14 cellular contexts compared by ENCODE assay signal in the genomic region with DNA sequence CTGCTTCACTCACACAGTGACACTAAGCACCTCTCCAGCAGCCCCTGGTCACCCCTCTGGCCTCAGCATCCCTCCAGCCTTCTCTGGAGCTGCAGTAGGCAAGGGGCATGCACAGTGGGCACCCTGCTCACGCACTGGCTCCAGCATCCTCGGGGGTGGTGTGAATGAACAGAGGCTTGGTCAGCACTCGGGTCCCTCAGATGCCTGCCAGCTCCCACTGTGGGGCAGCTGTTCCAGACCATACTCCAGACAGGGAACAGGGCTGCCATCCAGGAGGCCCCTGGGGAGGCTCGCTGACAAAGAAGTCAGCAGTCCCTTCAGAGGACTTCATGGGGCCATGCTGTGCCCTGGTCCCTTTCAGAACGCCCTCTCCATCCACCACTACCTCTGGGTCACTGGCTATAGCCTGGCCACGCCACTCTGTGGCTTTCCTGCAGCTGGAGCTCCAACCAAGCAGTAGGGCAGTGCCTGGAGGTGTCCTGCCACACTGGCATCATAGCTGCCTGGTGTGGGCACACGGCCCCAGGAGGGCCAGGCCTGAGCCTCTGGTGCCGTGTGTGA. TPM values are rescaled to one million over a fixed set of nuclear protein-coding genes. Genes with fewer than 3 reads are reported as not detected.
DNase-seq lines count a peak whose midpoint lies in the region; ATAC-seq and TF ChIP-seq lines count a peak whose summit lies in the region.
"Had no signal": no experiment of that assay in that cellular context is flagged by ENCODE, and none has a peak within 500 bp of the region (broad histone marks: within the 10 kb centered on the region; RNA-seq: fewer than 3 reads in every experiment).

No MANE protein-coding gene starts in this region.

- no peak for ATAC-seq in SK-N-SH treated with all-trans-retinoic acid at 6 μM for 48 hours
- ATAC-seq in stimulated activated effector memory CD8-positive, alpha-beta T cell treated with anti-CD3 and anti-CD28 coated beads, Interleukin-12 subunit alpha, Interleukin-12 subunit beta, amount 100 ng/mL, for 72 hours, result peak; percentile 5

- CTCF ChIA-PET in SK-N-SH (lab: Yijun Ruan, JAX), result interaction anchor here (1.2 to 5.1 kb wide), 4 partner anchors 178 to 242 kb away, joined by 4 to 54 read pairs (median 5); no protein-coding TSS in a partner anchor

- no peak overlapping the region for H3K4me3 Mint-ChIP-seq in stimulated activated effector memory CD8-positive, alpha-beta T cell treated with anti-CD3 and anti-CD28 coated beads, Interleukin-12 subunit alpha, Interleukin-12 subunit beta, amount 100 ng/mL, for 72 hours
- H3K4me3 Mint-ChIP-seq: activated naive CD4-positive, alpha-beta T cell treated with anti-CD3 and anti-CD28 coated beads for 36 hours had no signal

- no peak overlapping the region for H3K27ac Mint-ChIP-seq in stimulated activated effector memory CD8-positive, alpha-beta T cell treated with anti-CD3 and anti-CD28 coated beads, Interleukin-12 subunit alpha, Interleukin-12 subunit beta, amount 100 ng/mL, for 72 hours
- H3K27ac Mint-ChIP-seq: activated naive CD4-positive, alpha-beta T cell treated with anti-CD3 and anti-CD28 coated beads for 36 hours had no signal

- TF ChIP-seq CTCF in SK-N-SH (IDR thresholded peaks at IDR 0.05) (no peak), ascending aorta (IDR thresholded peaks at IDR 0.05) (no peak)

- 50% methylated on average over 6 of the region's 8 CpGs for WGBS in SK-N-SH (ENCODE audit: low lambda C conversion rate)

- H3K4me1 ChIP-seq in SK-N-SH (ENCODE audit: control insufficient read depth in 1 of 2, insufficient read depth in 2 of 2, low read depth in 1 of 2, low read length in 1 of 2), result peaks cover 0 to 50% of the 10 kb centered on the region in 2 experiments; a peak in 1 of 4 replicates
- H3K4me1 ChIP-seq in ascending aorta, result no peaks in the 10 kb centered on the region

- TF ChIP-seq EP300 in SK-N-SH (IDR thresholded peaks at IDR 0.05; ENCODE audit: borderline replicate concordance in 1 of 2, low read depth in 1 of 2, low read length in 1 of 2), result no peak

- DNase-seq in SK-N-SH, result peak; percentile 10
- peak; percentile 6 to 47 for DNase-seq in ascending aorta (ENCODE audit: low spot score in 2 of 2)
- DNase-seq in hepatic stellate cell (ENCODE audit: low spot score), result peak; percentile 17
- no peak for DNase-seq in stimulated activated effector memory CD8-positive, alpha-beta T cell treated with anti-CD3 and anti-CD28 coated beads, Interleukin-12 subunit alpha, Interleukin-12 subunit beta, amount 100 ng/mL, for 72 hours (ENCODE audit: low spot score in 2 of 2)
- DNase-seq in GDM1 (lab: John Stamatoyannopoulos, UW), result no peak
- no peak for DNase-seq in NCI-H510A treated with DMSO at 0.1 percent for 48 hours (lab: John Stamatoyannopoulos, UW)
- no peak for DNase-seq in T1000 (lab: John Stamatoyannopoulos, UW)
- DNase-seq: activated naive CD4-positive, alpha-beta T cell treated with anti-CD3 and anti-CD28 coated beads for 36 hours; C1 segment of cervical spinal cord; DMS79 had no signal

- H3K4me2 ChIP-seq in SK-N-SH, result no peak overlapping the region

- no peak overlapping the region for H2AFZ ChIP-seq in SK-N-SH (ENCODE audit: low read depth)

- H3K9me3 Mint-ChIP-seq in stimulated activated effector memory CD8-positive, alpha-beta T cell treated with anti-CD3 and anti-CD28 coated beads, Interleukin-12 subunit alpha, Interleukin-12 subunit beta, amount 100 ng/mL, for 72 hours, result no peaks in the 10 kb centered on the region
- H3K9me3 Mint-ChIP-seq: activated naive CD4-positive, alpha-beta T cell treated with anti-CD3 and anti-CD28 coated beads for 36 hours had no signal

- H3K4me3 ChIP-seq in SK-N-SH (ENCODE audit: low read depth in 2 of 2, low read length in 1 of 2) (no peak overlapping the region), ascending aorta (no peak overlapping the region)
- H3K4me3 ChIP-seq: SK-N-MC had no signal

- H3K27me3 ChIP-seq in SK-N-SH (ENCODE audit: insufficient read depth), result no peaks in the 10 kb centered on the region
- no peaks in the 10 kb centered on the region for H3K27me3 ChIP-seq in ascending aorta

- no peaks in the 10 kb centered on the region for H3K9me3 ChIP-seq in SK-N-SH
- H3K9me3 ChIP-seq in ascending aorta, result no peaks in the 10 kb centered on the region

- no peaks in the 10 kb centered on the region for H4K20me1 ChIP-seq in SK-N-SH (ENCODE audit: insufficient read depth)

- intact Hi-C loops in ascending aorta (cut with DNase I), result no loop called here

- H3K9ac ChIP-seq in SK-N-SH, result no peak overlapping the region

- H3K36me3 ChIP-seq in SK-N-SH (replicated peaks in 1 of 2; ENCODE audit: control insufficient read depth in 1 of 2, insufficient read depth in 2 of 2, low read length in 1 of 2) (no peaks in the 10 kb centered on the region), ascending aorta (peaks cover 0 to 4% of the 10 kb centered on the region in 2 donors)

- H3K9me2 ChIP-seq in SK-N-SH, result no peaks in the 10 kb centered on the region

- H3K27ac ChIP-seq in SK-N-SH (ENCODE audit: low read depth in 2 of 2, low read length in 1 of 2) (no peak overlapping the region), ascending aorta (no peak overlapping the region)
- H3K27ac ChIP-seq: SK-N-MC had no signal

- no peak for TF ChIP-seq RAD21 in SK-N-SH (IDR thresholded peaks at IDR 0.05; ENCODE audit: low read length)

- no peaks in the 10 kb centered on the region for H3K79me2 ChIP-seq in SK-N-SH (ENCODE audit: insufficient read depth)

- POLR2A ChIA-PET in SK-N-SH (lab: Yijun Ruan, JAX), result no interaction called here

- no peaks in the 10 kb centered on the region for H3F3A ChIP-seq in SK-N-SH (replicated peaks; ENCODE audit: insufficient read depth)

- H3K36me3 Mint-ChIP-seq in stimulated activated effector memory CD8-positive, alpha-beta T cell treated with anti-CD3 and anti-CD28 coated beads, Interleukin-12 subunit alpha, Interleukin-12 subunit beta, amount 100 ng/mL, for 72 hours, result no peaks in the 10 kb centered on the region

- H3K4me1 Mint-ChIP-seq in stimulated activated effector memory CD8-positive, alpha-beta T cell treated with anti-CD3 and anti-CD28 coated beads, Interleukin-12 subunit alpha, Interleukin-12 subunit beta, amount 100 ng/mL, for 72 hours, result no peaks in the 10 kb centered on the region

TF ChIP-seq in SK-N-SH, 30 proteins besides CTCF, POLR2A, EP300 and RAD21 (continues in another document):
- TF ChIP-seq FOXM1 (IDR thresholded peaks at IDR 0.05; ENCODE audit: low read depth), result no peak
- TF ChIP-seq, protein P1, sequence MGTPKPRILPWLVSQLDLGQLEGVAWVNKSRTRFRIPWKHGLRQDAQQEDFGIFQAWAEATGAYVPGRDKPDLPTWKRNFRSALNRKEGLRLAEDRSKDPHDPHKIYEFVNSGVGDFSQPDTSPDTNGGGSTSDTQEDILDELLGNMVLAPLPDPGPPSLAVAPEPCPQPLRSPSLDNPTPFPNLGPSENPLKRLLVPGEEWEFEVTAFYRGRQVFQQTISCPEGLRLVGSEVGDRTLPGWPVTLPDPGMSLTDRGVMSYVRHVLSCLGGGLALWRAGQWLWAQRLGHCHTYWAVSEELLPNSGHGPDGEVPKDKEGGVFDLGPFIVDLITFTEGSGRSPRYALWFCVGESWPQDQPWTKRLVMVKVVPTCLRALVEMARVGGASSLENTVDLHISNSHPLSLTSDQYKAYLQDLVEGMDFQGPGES (IDR thresholded peaks at IDR 0.05; ENCODE audit: low read depth, low read length), result no peak
- no peak for TF ChIP-seq TEAD4 (IDR thresholded peaks at IDR 0.05; ENCODE audit: borderline replicate concordance, insufficient read depth)

TF ChIP-seq in SK-N-SH treated with all-trans-retinoic acid at 6 μM for 48 hours, 23 proteins besides CTCF, POLR2A, EP300 and RAD21 (continues in another document):
- TF ChIP-seq, protein P2, sequence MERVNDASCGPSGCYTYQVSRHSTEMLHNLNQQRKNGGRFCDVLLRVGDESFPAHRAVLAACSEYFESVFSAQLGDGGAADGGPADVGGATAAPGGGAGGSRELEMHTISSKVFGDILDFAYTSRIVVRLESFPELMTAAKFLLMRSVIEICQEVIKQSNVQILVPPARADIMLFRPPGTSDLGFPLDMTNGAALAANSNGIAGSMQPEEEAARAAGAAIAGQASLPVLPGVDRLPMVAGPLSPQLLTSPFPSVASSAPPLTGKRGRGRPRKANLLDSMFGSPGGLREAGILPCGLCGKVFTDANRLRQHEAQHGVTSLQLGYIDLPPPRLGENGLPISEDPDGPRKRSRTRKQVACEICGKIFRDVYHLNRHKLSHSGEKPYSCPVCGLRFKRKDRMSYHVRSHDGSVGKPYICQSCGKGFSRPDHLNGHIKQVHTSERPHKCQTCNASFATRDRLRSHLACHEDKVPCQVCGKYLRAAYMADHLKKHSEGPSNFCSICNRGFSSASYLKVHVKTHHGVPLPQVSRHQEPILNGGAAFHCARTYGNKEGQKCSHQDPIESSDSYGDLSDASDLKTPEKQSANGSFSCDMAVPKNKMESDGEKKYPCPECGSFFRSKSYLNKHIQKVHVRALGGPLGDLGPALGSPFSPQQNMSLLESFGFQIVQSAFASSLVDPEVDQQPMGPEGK (CRISPR knock-in tag; IDR thresholded peaks at IDR 0.05; ENCODE audit: borderline replicate concordance), result no peak
- no peak for TF ChIP-seq RARB (CRISPR knock-in tag; IDR thresholded peaks at IDR 0.05)

RNA-seq across cellular contexts. Expression of a gene that starts 26.3 kb away (rescaled TPM):
- polyA plus RNA-seq in SK-N-SH (2012; rRNA removed), result 0.18 and 0.58 TPM in 2 replicates
- 0.03 and 0.10 TPM in 2 replicates for polyA plus RNA-seq in SK-N-SH (2012; cell fraction: cytosol; rRNA removed)
- polyA plus RNA-seq in SK-N-SH (2012; cell fraction: nucleus; rRNA removed), result 1.2 and 1.5 TPM in 2 replicates
- total RNA-seq in ascending aorta, result 49.0 TPM

RNA-seq across cellular contexts. Expression of a gene that starts 34.1 kb away (rescaled TPM):
- 0.03 and 0.10 TPM in 2 replicates for polyA plus RNA-seq in SK-N-SH (2012; rRNA removed)
- polyA plus RNA-seq in SK-N-SH (2012; cell fraction: cytosol; rRNA removed), result 0.05 TPM in 2 replicates
- polyA plus RNA-seq in SK-N-SH (2012; cell fraction: nucleus; rRNA removed), result 0.04 and 0.06 TPM in 2 replicates
- 8.5 TPM for total RNA-seq in ascending aorta

RNA-seq across cellular contexts. Expression of a gene that starts 50.5 kb away (rescaled TPM):
- polyA plus RNA-seq in SK-N-SH (2012; rRNA removed), result not detected in 2 replicates
- 0.01 TPM in 1 of 2 replicates, not detected in the other for polyA plus RNA-seq in SK-N-SH (2012; cell fraction: cytosol; rRNA removed)
- polyA plus RNA-seq in SK-N-SH (2012; cell fraction: nucleus; rRNA removed), result 0.18 and 0.32 TPM in 2 replicates
- total RNA-seq in ascending aorta, result not detected
- total RNA-seq: activated CD8-positive, alpha-beta memory T cell treated with anti-CD3 and anti-CD28 coated beads for 36 hours; activated naive CD4-positive, alpha-beta T cell treated with anti-CD3 and anti-CD28 coated beads for 36 hours had no signal

RNA-seq across cellular contexts. Expression of a gene that starts 54.8 kb away (rescaled TPM):
- polyA plus RNA-seq in SK-N-SH (2012; rRNA removed), result not detected in 2 replicates
- not detected in 2 replicates for polyA plus RNA-seq in SK-N-SH (2012; cell fraction: cytosol; rRNA removed)
- not detected in 2 replicates for polyA plus RNA-seq in SK-N-SH (2012; cell fraction: nucleus; rRNA removed)
- not detected for total RNA-seq in ascending aorta
- total RNA-seq: activated CD8-positive, alpha-beta memory T cell treated with anti-CD3 and anti-CD28 coated beads for 36 hours; activated naive CD4-positive, alpha-beta T cell treated with anti-CD3 and anti-CD28 coated beads for 36 hours; left lobe of liver had no signal

Comparison
In these comparisons a context has a peak if more than half of its experiments do, and no peak if none do; other contexts are left out.
1. DNase-seq: peak in SK-N-SH (single experiment), ascending aorta (2 of 2) and hepatic stellate cell (single experiment); none in stimulated activated effector memory CD8-positive, alpha-beta T cell treated with anti-CD3 and anti-CD28 coated beads, Interleukin-12 subunit alpha, Interleukin-12 subunit beta, amount 100 ng/mL, for 72 hours (0 of 2), GDM1 (single experiment), NCI-H510A treated with DMSO at 0.1 percent for 48 hours (single experiment) and T1000 (single experiment).